11 cellular contexts compared by ENCODE assay signal in genomic region chr14:100679707-100680438, GRCh38. TPM values are rescaled to one million over a fixed set of nuclear protein-coding genes. Genes with fewer than 3 reads are reported as not detected.
A peak's percentile ranks its signal among the peaks of the same experiment; 100 is the strongest.
DNase-seq lines count a peak whose midpoint lies in the region; ATAC-seq and TF ChIP-seq lines count a peak whose summit lies in the region.
"Had no signal": no experiment of that assay in that cellular context is flagged by ENCODE, and none has a peak within 500 bp of the region (broad histone marks: within the 10 kb centered on the region; RNA-seq: fewer than 3 reads in every experiment).

No MANE protein-coding gene starts in this region.

- H3K4me2 ChIP-seq in Loucy (ENCODE audit: low read depth, low read length, poor library complexity, severe bottlenecking): peak overlapping the region; percentile 31

- peak; percentile 39 for DNase-seq in lung (ENCODE audit: low spot score)
- DNase-seq in testis: peak; percentile 87
- no peak for DNase-seq in NCI-H1694 (lab: John Stamatoyannopoulos, UW)
- DNase-seq in NCI-H345 (lab: John Stamatoyannopoulos, UW): no peak
- DNase-seq: activated naive CD8-positive, alpha-beta T cell treated with anti-CD3 and anti-CD28 coated beads, Interleukin-2, amount 10 ng/mL, durations not matched to agents 7 days and 5 days; OCI-M1; stimulated activated naive CD8-positive, alpha-beta T cell treated with anti-CD3 and anti-CD28 coated beads, Interleukin-15, amount 100 ng/mL, for 72 hours had no signal

- H3K9me3 ChIP-seq in Loucy (ENCODE audit: insufficient read depth, low read depth, low read length) (no peaks in the 10 kb centered on the region), duodenal mucosa (ENCODE audit: control insufficient read depth in 1 of 2, low read length in 2 of 2) (no peaks in the 10 kb centered on the region), lung (ENCODE audit: control insufficient read depth in 2 of 2, insufficient read depth in 1 of 2, low read length in 1 of 2) (no peaks in the 10 kb centered on the region), testis (no peaks in the 10 kb centered on the region)

- WGBS in lung, 2 donors: 75 to 78% methylated on average over 16 of the region's 16 CpGs
- 52 to 62% methylated on average over 4 to 16 of the region's 16 CpGs for WGBS in testis, 2 donors

- no peaks in the 10 kb centered on the region for H4K20me1 ChIP-seq in Loucy (ENCODE audit: insufficient read depth, low read length, poor library complexity, severe bottlenecking)

- H3K27me3 ChIP-seq in Loucy (ENCODE audit: insufficient read depth, low read length, poor library complexity, severe bottlenecking) (no peaks in the 10 kb centered on the region), duodenal mucosa (ENCODE audit: control insufficient read depth in 1 of 2, insufficient read depth in 2 of 2, low read length in 2 of 2) (no peaks in the 10 kb centered on the region), lung (ENCODE audit: control insufficient read depth, insufficient read depth) (no peaks in the 10 kb centered on the region), testis (no peaks in the 10 kb centered on the region)

- peak overlapping the region; percentile 23 for H3K27ac ChIP-seq in duodenal mucosa (ENCODE audit: low read depth, low read length)
- H3K27ac ChIP-seq in lung (ENCODE audit: low read depth in 1 of 2, low read length in 1 of 2): no peak overlapping the region
- peak overlapping the region; percentile 79 to 87 for H3K27ac ChIP-seq in testis

- ATAC-seq in lung (ENCODE audit: insufficient read depth, low FRiP score) (no peak), HG03135 (IDR thresholded peaks at IDR 0.05; ENCODE audit: unreplicated experiment) (no peak)
- ATAC-seq: stimulated activated naive CD8-positive, alpha-beta T cell treated with anti-CD3 and anti-CD28 coated beads, Interleukin-15, amount 100 ng/mL, for 72 hours had no signal

- H2AFZ ChIP-seq in Loucy (ENCODE audit: low read length): no peak overlapping the region

- intact Hi-C loops in testis (cut with DNase I; ENCODE audit: low total_unique reads): no loop called here

- H3K79me2 ChIP-seq in Loucy (ENCODE audit: insufficient read depth, low read length): no peaks in the 10 kb centered on the region

- H3K4me3 ChIP-seq in Loucy (ENCODE audit: low read length, poor library complexity, severe bottlenecking): no peak overlapping the region
- H3K4me3 ChIP-seq in duodenal mucosa (ENCODE audit: low read depth in 1 of 2, low read length in 2 of 2): no peak overlapping the region
- no peak overlapping the region for H3K4me3 ChIP-seq in lung
- H3K4me3 ChIP-seq in testis: no peak overlapping the region

- no peak for TF ChIP-seq CTCF in Loucy (conservative IDR thresholded peaks at IDR 0.05; ENCODE audit: low read length)
- no peak for TF ChIP-seq CTCF in lung (IDR thresholded peaks at IDR 0.05; ENCODE audit: control extremely low read depth, extremely low read depth)
- no peak for TF ChIP-seq CTCF in testis (IDR thresholded peaks at IDR 0.05)

- H3K4me1 ChIP-seq in Loucy (ENCODE audit: insufficient read depth, low read length, poor library complexity, severe bottlenecking): peaks cover 62% of the 10 kb centered on the region
- H3K4me1 ChIP-seq in duodenal mucosa (ENCODE audit: control insufficient read depth in 1 of 2, insufficient read depth in 2 of 2, low read length in 2 of 2): peaks cover 24 to 48% of the 10 kb centered on the region in 2 donors
- H3K4me1 ChIP-seq in lung (ENCODE audit: control insufficient read depth in 2 of 2, insufficient read depth in 2 of 2, low read length in 2 of 2): peaks cover 0 to 16% of the 10 kb centered on the region in 2 donors
- H3K4me1 ChIP-seq in testis: peaks cover 54% of the 10 kb centered on the region

- H3F3A ChIP-seq in Loucy (ENCODE audit: low read depth): no peaks in the 10 kb centered on the region; the same call in 1 of the 2 replicates

- H3K9me2 ChIP-seq in Loucy (replicated peaks; ENCODE audit: low read depth, low read length): no peaks in the 10 kb centered on the region

- H3K9ac ChIP-seq in Loucy (ENCODE audit: low read depth, low read length, poor library complexity, severe bottlenecking): peak overlapping the region; percentile 48
- no peak overlapping the region for H3K9ac ChIP-seq in duodenal mucosa (ENCODE audit: low read depth in 1 of 2, low read length in 2 of 2)

- TF ChIP-seq POLR2A in testis (IDR thresholded peaks at IDR 0.05): no peak

- H3K36me3 ChIP-seq in Loucy (ENCODE audit: insufficient read depth, low read length) (no peaks in the 10 kb centered on the region), duodenal mucosa (ENCODE audit: control insufficient read depth in 1 of 2, insufficient read depth in 2 of 2, low read length in 2 of 2) (no peaks in the 10 kb centered on the region), lung (ENCODE audit: control insufficient read depth in 2 of 2, insufficient read depth in 2 of 2, low read length in 2 of 2) (no peaks in the 10 kb centered on the region), testis (ENCODE audit: low read depth, missing control alignments) (no peaks in the 10 kb centered on the region)

RNA-seq across cellular contexts. Expression of gene DLK1, which starts 46.8 kb away (rescaled TPM):
- 1 to 10 TPM; 1.2 to 9.9 TPM for total RNA-seq in lung
- under 1 TPM in 1 of 2 donors, not detected in 1; 0.05 TPM for polyA plus RNA-seq in lung
- total RNA-seq in testis: 100 to 1,000 TPM in 1 of 2 donors, 10 to 100 TPM in 1; 59.4 to 109 TPM
- 45.6 TPM for polyA plus RNA-seq in testis (ENCODE audit: insufficient read depth, low read depth, low replicate concordance)
- total RNA-seq: activated naive CD8-positive, alpha-beta T cell treated with anti-CD3 and anti-CD28 coated beads, Interleukin-2, amount 10 ng/mL, durations not matched to agents 7 days and 5 days; MCF 10A had no signal

Comparison
In these comparisons a context has a peak if more than half of its experiments do, and no peak if none do; other contexts are left out.
1. H3K27ac ChIP-seq: peak in duodenal mucosa (single experiment) and testis (2 of 2); none in lung (0 of 2).
2. DNase-seq: peak in lung (single experiment) and testis (single experiment); none in NCI-H1694 (single experiment) and NCI-H345 (single experiment).
3. RNA of gene DLK1, which starts 46.8 kb away (total RNA-seq): 59.4 to 109 TPM in testis; 1.2 to 9.9 TPM in lung; every median in the first group is over 4 times any median in the second.